Comparison of ENCODE assay signal across 22 cellular contexts in genomic region chr14:54771411-54772027, GRCh38.
DNase-seq lines count a peak whose midpoint lies in the region; ATAC-seq and TF ChIP-seq lines count a peak whose summit lies in the region.
"Had no signal": no experiment of that assay in that cellular context is flagged by ENCODE, and none has a peak within 500 bp of the region (broad histone marks: within the 10 kb centered on the region; RNA-seq: fewer than 3 reads in every experiment).

No MANE protein-coding gene starts in this region.

- H3K4me3 Mint-ChIP-seq in activated naive CD4-positive, alpha-beta T cell treated with anti-CD3 and anti-CD28 coated beads, Interleukin-2, amount 10 ng/mL, durations not matched to agents 7 days and 5 days = no peak overlapping the region
- no peak overlapping the region for H3K4me3 Mint-ChIP-seq in chondrocyte (ENCODE audit: unreplicated experiment)
- no peak overlapping the region for H3K4me3 Mint-ChIP-seq in activated T-helper 1 cell treated with anti-CD3 and anti-CD28 coated beads, Interleukin-12 subunit alpha, Interleukin-12 subunit beta, Interleukin-2, Interleukin-4 antibody, amounts not matched to agents 30 ng/mL and 10 ng/mL and 1 ng/mL, durations not matched to agents 14 hours and 24 hours and 36 hours
- H3K4me3 Mint-ChIP-seq: activated CD4-positive, alpha-beta T cell treated with anti-CD3 and anti-CD28 coated beads for 36 hours had no signal

- H3K27me3 Mint-ChIP-seq in activated naive CD4-positive, alpha-beta T cell treated with anti-CD3 and anti-CD28 coated beads, Interleukin-2, amount 10 ng/mL, durations not matched to agents 7 days and 5 days = peaks cover 37% of the 10 kb centered on the region
- no peaks in the 10 kb centered on the region for H3K27me3 Mint-ChIP-seq in chondrocyte (ENCODE audit: low read depth)
- H3K27me3 Mint-ChIP-seq in activated T-helper 1 cell treated with anti-CD3 and anti-CD28 coated beads, Interleukin-12 subunit alpha, Interleukin-12 subunit beta, Interleukin-2, Interleukin-4 antibody, amounts not matched to agents 30 ng/mL and 10 ng/mL and 1 ng/mL, durations not matched to agents 14 hours and 24 hours and 36 hours (ENCODE audit: insufficient read depth) = peaks cover 33% of the 10 kb centered on the region

- peak overlapping the region; percentile 99 for H3K27ac ChIP-seq in mesodermal cell (ENCODE audit: low read depth, low read length, severe bottlenecking)
- peak overlapping the region; percentile 90 for H3K27ac ChIP-seq in subcutaneous abdominal adipose tissue (ENCODE audit: low read depth, low read length)
- H3K27ac ChIP-seq: 22Rv1, C4-2B, neutrophil had no signal

- no peaks in the 10 kb centered on the region for H3K36me3 Mint-ChIP-seq in activated naive CD4-positive, alpha-beta T cell treated with anti-CD3 and anti-CD28 coated beads, Interleukin-2, amount 10 ng/mL, durations not matched to agents 7 days and 5 days
- H3K36me3 Mint-ChIP-seq in activated naive CD4-positive, alpha-beta T cell treated with anti-CD3 and anti-CD28 coated beads, Interleukin-2, amount 50 U/mL, for 72 hours = no peaks in the 10 kb centered on the region
- peaks cover 7% of the 10 kb centered on the region for H3K36me3 Mint-ChIP-seq in chondrocyte (ENCODE audit: low read depth)
- H3K36me3 Mint-ChIP-seq in activated T-helper 1 cell treated with anti-CD3 and anti-CD28 coated beads, Interleukin-12 subunit alpha, Interleukin-12 subunit beta, Interleukin-2, Interleukin-4 antibody, amounts not matched to agents 30 ng/mL and 10 ng/mL and 1 ng/mL, durations not matched to agents 14 hours and 24 hours and 36 hours (ENCODE audit: low read depth) = peaks cover 2% of the 10 kb centered on the region

- no peak for ATAC-seq in activated naive CD4-positive, alpha-beta T cell treated with anti-CD3 and anti-CD28 coated beads, Interleukin-2, amount 50 U/mL, for 72 hours
- ATAC-seq: activated CD4-positive, alpha-beta T cell treated with anti-CD3 and anti-CD28 coated beads for 36 hours had no signal

- CTCF ChIA-PET in activated naive CD4-positive, alpha-beta T cell treated with anti-CD3 and anti-CD28 coated beads, Interleukin-2, amount 10 ng/mL, durations not matched to agents 7 days and 5 days (lab: Charles Lee) = interaction anchor here (1.4 to 6.3 kb wide), 3 partner anchors 33 to 96 kb away, joined by 3 to 62 read pairs (median 8); no protein-coding TSS in a partner anchor

- no peaks in the 10 kb centered on the region for H3K9me3 Mint-ChIP-seq in activated naive CD4-positive, alpha-beta T cell treated with anti-CD3 and anti-CD28 coated beads, Interleukin-2, amount 10 ng/mL, durations not matched to agents 7 days and 5 days
- no peaks in the 10 kb centered on the region for H3K9me3 Mint-ChIP-seq in activated naive CD4-positive, alpha-beta T cell treated with anti-CD3 and anti-CD28 coated beads, Interleukin-2, amount 50 U/mL, for 72 hours
- H3K9me3 Mint-ChIP-seq in chondrocyte (ENCODE audit: low read depth) = no peaks in the 10 kb centered on the region
- H3K9me3 Mint-ChIP-seq in activated T-helper 1 cell treated with anti-CD3 and anti-CD28 coated beads, Interleukin-12 subunit alpha, Interleukin-12 subunit beta, Interleukin-2, Interleukin-4 antibody, amounts not matched to agents 30 ng/mL and 10 ng/mL and 1 ng/mL, durations not matched to agents 14 hours and 24 hours and 36 hours = no peaks in the 10 kb centered on the region

- H3K27ac Mint-ChIP-seq in activated naive CD4-positive, alpha-beta T cell treated with anti-CD3 and anti-CD28 coated beads, Interleukin-2, amount 10 ng/mL, durations not matched to agents 7 days and 5 days = no peak overlapping the region
- H3K27ac Mint-ChIP-seq in activated naive CD4-positive, alpha-beta T cell treated with anti-CD3 and anti-CD28 coated beads, Interleukin-2, amount 50 U/mL, for 72 hours = no peak overlapping the region
- peak overlapping the region; percentile 97 for H3K27ac Mint-ChIP-seq in chondrocyte (ENCODE audit: unreplicated experiment)
- no peak overlapping the region for H3K27ac Mint-ChIP-seq in activated T-helper 1 cell treated with anti-CD3 and anti-CD28 coated beads, Interleukin-12 subunit alpha, Interleukin-12 subunit beta, Interleukin-2, Interleukin-4 antibody, amounts not matched to agents 30 ng/mL and 10 ng/mL and 1 ng/mL, durations not matched to agents 14 hours and 24 hours and 36 hours

- intact Hi-C loops in activated T-helper 1 cell treated with anti-CD3 and anti-CD28 coated beads, Interleukin-12 subunit alpha, Interleukin-12 subunit beta, Interleukin-2, Interleukin-4 antibody, amounts not matched to agents 30 ng/mL and 10 ng/mL and 1 ng/mL, durations not matched to agents 14 hours and 24 hours and 36 hours (cut with micrococcal nuclease) = loop anchor here (2.0 kb wide), 2 partner anchors 131 to 143 kb away; partner anchors contain the start of gene GCH1

- H3K27me3 ChIP-seq in subcutaneous abdominal adipose tissue (ENCODE audit: control insufficient read depth in 5 of 5, insufficient read depth in 4 of 5, low read length in 5 of 5) = no peaks in the 10 kb centered on the region

- no peaks in the 10 kb centered on the region for H3K9me3 ChIP-seq in mesodermal cell (ENCODE audit: control insufficient read depth, low read length)
- H3K9me3 ChIP-seq in subcutaneous abdominal adipose tissue (ENCODE audit: control insufficient read depth in 5 of 5, low read length in 5 of 5) = no peaks in the 10 kb centered on the region
- H3K9me3 ChIP-seq: neutrophil, SK-N-SH had no signal

- 93 to 97% methylated on average over 2 to 4 of the region's 6 CpGs for WGBS in mesodermal cell (ENCODE audit: insufficient coverage in 2 of 2), 2 experiments

- H3K4me1 ChIP-seq in mesodermal cell (ENCODE audit: control insufficient read depth, insufficient read depth, low read length, poor library complexity, severe bottlenecking) (peaks cover 29% of the 10 kb centered on the region), subcutaneous abdominal adipose tissue (ENCODE audit: control insufficient read depth in 5 of 5, insufficient read depth in 5 of 5, low read length in 5 of 5) (peaks cover 3 to 36% (median 30%) of the 10 kb centered on the region in 5 donors)

- H3K36me3 ChIP-seq in mesodermal cell (ENCODE audit: control insufficient read depth, insufficient read depth, low read length) (peaks cover 73% of the 10 kb centered on the region), subcutaneous abdominal adipose tissue (ENCODE audit: control insufficient read depth in 5 of 5, insufficient read depth in 5 of 5, low read length in 5 of 5) (peaks cover 15 to 67% (median 39%) of the 10 kb centered on the region in 5 donors)
- H3K36me3 ChIP-seq: neutrophil had no signal

- TF ChIP-seq CTCF in chondrocyte (IDR thresholded peaks at IDR 0.05) = no peak

- peak; percentile 5 for DNase-seq in activated naive CD4-positive, alpha-beta T cell treated with anti-CD3 and anti-CD28 coated beads, Interleukin-2, amount 10 ng/mL, durations not matched to agents 7 days and 5 days
- no peak for DNase-seq in activated naive CD4-positive, alpha-beta T cell treated with anti-CD3 and anti-CD28 coated beads, Interleukin-2, amount 50 U/mL, for 72 hours (ENCODE audit: low spot score in 2 of 2)
- no peak for DNase-seq in chondrocyte (ENCODE audit: low spot score)
- DNase-seq in activated T-helper 1 cell treated with anti-CD3 and anti-CD28 coated beads, Interleukin-12 subunit alpha, Interleukin-12 subunit beta, Interleukin-2, Interleukin-4 antibody, amounts not matched to agents 30 ng/mL and 10 ng/mL and 1 ng/mL, durations not matched to agents 14 hours and 24 hours and 36 hours (ENCODE audit: low spot score) = no peak
- DNase-seq in activated gamma-delta T cell (lab: John Stamatoyannopoulos, UW) = no peak
- no peak for DNase-seq in HK-2 (ENCODE audit: unreplicated experiment)
- DNase-seq: activated CD4-positive, alpha-beta T cell treated with anti-CD3 and anti-CD28 coated beads for 36 hours; activated gamma-delta T cell treated with Interleukin-2 at 50 U/mL for 16 hours; anterior cingulate cortex; cortex of kidney; DMS 273 treated with DMSO at 0.1 percent for 48 hours; NCI-H1048; NCI-H2107; NCI-H69; OCI-M1; SK-N-SH; stimulated activated CD4-positive, alpha-beta T cell treated with anti-CD3 and anti-CD28 coated beads, Interleukin-4, amount 100 ng/mL, for 24 hours had no signal

- peak overlapping the region in 3 of 5 donors; percentile 26 to 76 (median 32) for H3K9ac ChIP-seq in subcutaneous abdominal adipose tissue (ENCODE audit: low read length in 5 of 5)

- peaks cover 33% of the 10 kb centered on the region for H3K4me1 Mint-ChIP-seq in activated naive CD4-positive, alpha-beta T cell treated with anti-CD3 and anti-CD28 coated beads, Interleukin-2, amount 10 ng/mL, durations not matched to agents 7 days and 5 days
- peaks cover 56% of the 10 kb centered on the region for H3K4me1 Mint-ChIP-seq in chondrocyte (ENCODE audit: low read depth)
- peaks cover 32% of the 10 kb centered on the region for H3K4me1 Mint-ChIP-seq in activated T-helper 1 cell treated with anti-CD3 and anti-CD28 coated beads, Interleukin-12 subunit alpha, Interleukin-12 subunit beta, Interleukin-2, Interleukin-4 antibody, amounts not matched to agents 30 ng/mL and 10 ng/mL and 1 ng/mL, durations not matched to agents 14 hours and 24 hours and 36 hours (ENCODE audit: low read depth)

- no peak overlapping the region for H3K4me3 ChIP-seq in mesodermal cell (ENCODE audit: extremely low read depth, insufficient read depth, low read length, poor library complexity, severe bottlenecking)
- H3K4me3 ChIP-seq in subcutaneous abdominal adipose tissue (ENCODE audit: low read depth in 1 of 5, low read length in 5 of 5) = no peak overlapping the region
